ENCODE assay signal across 18 cellular contexts in the genomic region with DNA sequence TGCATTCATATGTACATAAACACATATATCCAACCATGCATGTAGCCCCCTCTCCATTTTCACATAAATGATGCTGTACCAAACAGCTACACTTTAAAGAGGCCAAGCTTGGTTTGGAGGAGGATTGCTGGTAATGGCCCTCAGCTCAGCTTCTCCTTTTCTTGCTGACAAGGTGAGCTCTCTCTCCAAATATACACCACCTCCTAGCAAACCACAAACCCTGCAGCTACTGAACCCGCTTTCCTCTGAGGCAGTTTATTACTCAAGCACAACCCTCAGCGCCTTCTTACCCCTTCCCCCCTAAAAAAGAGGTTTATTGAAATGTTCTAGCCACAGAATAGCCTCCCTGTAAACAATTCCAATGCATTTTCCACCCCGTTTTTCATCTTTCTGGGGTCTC. TPM values are rescaled to one million over a fixed set of nuclear protein-coding genes. Genes with fewer than 3 reads are reported as not detected.
DNase-seq lines count a peak whose midpoint lies in the region; ATAC-seq and TF ChIP-seq lines count a peak whose summit lies in the region.
"Had no signal": no experiment of that assay in that cellular context is flagged by ENCODE, and none has a peak within 500 bp of the region (broad histone marks: within the 10 kb centered on the region; RNA-seq: fewer than 3 reads in every experiment).

No MANE protein-coding gene starts in this region.

- no peak for TF ChIP-seq CTCF in CD8-positive, alpha-beta T cell (IDR thresholded peaks at IDR 0.05)
- TF ChIP-seq CTCF in GM13977 (IDR thresholded peaks at IDR 0.05; ENCODE audit: extremely low read depth, insufficient read depth, missing control alignments), result no peak
- no peak for TF ChIP-seq CTCF in activated CD8-positive, alpha-beta T cell treated with anti-CD3 and anti-CD28 coated beads for 36 hours (IDR thresholded peaks at IDR 0.05)
- no peak for TF ChIP-seq CTCF in nephron progenitor cell (IDR thresholded peaks at IDR 0.05)
- no peak for TF ChIP-seq CTCF in adrenal gland (IDR thresholded peaks at IDR 0.05)

- H3K4me1 Mint-ChIP-seq in CD8-positive, alpha-beta T cell (ENCODE audit: low read depth), result peaks cover 27% of the 10 kb centered on the region
- H3K4me1 Mint-ChIP-seq in activated CD8-positive, alpha-beta T cell treated with anti-CD3 and anti-CD28 coated beads for 36 hours (ENCODE audit: low read depth), result peaks cover 44% of the 10 kb centered on the region
- peaks cover 57% of the 10 kb centered on the region for H3K4me1 Mint-ChIP-seq in nephron progenitor cell

- no peak overlapping the region for H3K27ac ChIP-seq in CD8-positive, alpha-beta T cell (ENCODE audit: low read depth, low read length)
- H3K27ac ChIP-seq in adrenal gland, result no peak overlapping the region
- H3K27ac ChIP-seq: gastroesophageal sphincter, spleen had no signal

- peak; percentile 38 for ATAC-seq in CD8-positive, alpha-beta T cell
- peak; percentile 33 for ATAC-seq in HG03432 (IDR thresholded peaks at IDR 0.05; ENCODE audit: unreplicated experiment)
- ATAC-seq in activated CD8-positive, alpha-beta T cell treated with anti-CD3 and anti-CD28 coated beads for 36 hours, result no peak
- ATAC-seq: gastroesophageal sphincter, HepG2 had no signal

- H3K27me3 ChIP-seq in CD8-positive, alpha-beta T cell (ENCODE audit: insufficient read depth, low read length), result no peaks in the 10 kb centered on the region
- H3K27me3 ChIP-seq in adrenal gland, result no peaks in the 10 kb centered on the region
- H3K27me3 ChIP-seq: MG63, spleen had no signal

- H3K9me3 Mint-ChIP-seq in CD8-positive, alpha-beta T cell, result no peaks in the 10 kb centered on the region
- no peaks in the 10 kb centered on the region for H3K9me3 Mint-ChIP-seq in activated CD8-positive, alpha-beta T cell treated with anti-CD3 and anti-CD28 coated beads for 36 hours
- no peaks in the 10 kb centered on the region for H3K9me3 Mint-ChIP-seq in nephron progenitor cell
- H3K9me3 Mint-ChIP-seq: T-cell had no signal

- no peaks in the 10 kb centered on the region for H3K36me3 ChIP-seq in CD8-positive, alpha-beta T cell (ENCODE audit: insufficient read depth, low read length)
- H3K36me3 ChIP-seq in adrenal gland (replicated peaks in 1 of 2), result no peaks in the 10 kb centered on the region
- H3K36me3 ChIP-seq: gastroesophageal sphincter, MG63, spleen had no signal

- CTCF ChIA-PET in CD8-positive, alpha-beta T cell (lab: Charles Lee), result interaction anchor here (0.9 to 1.7 kb wide), 2 partner anchors 17 to 192 kb away, joined by 3 to 6 read pairs; no protein-coding TSS in a partner anchor
- CTCF ChIA-PET in activated CD8-positive, alpha-beta T cell treated with anti-CD3 and anti-CD28 coated beads for 36 hours (lab: Charles Lee), result interaction anchor here (0.9 to 1.8 kb wide), 8 partner anchors 9 to 169 kb away, joined by 3 to 6 read pairs (median 4); no protein-coding TSS in a partner anchor

- TF ChIP-seq POLR2A in adrenal gland (IDR thresholded peaks at IDR 0.05), result no peak

- H3K27me3 Mint-ChIP-seq in CD8-positive, alpha-beta T cell (ENCODE audit: low read depth), result no peaks in the 10 kb centered on the region
- no peaks in the 10 kb centered on the region for H3K27me3 Mint-ChIP-seq in activated CD8-positive, alpha-beta T cell treated with anti-CD3 and anti-CD28 coated beads for 36 hours
- peaks cover 11% of the 10 kb centered on the region for H3K27me3 Mint-ChIP-seq in nephron progenitor cell (ENCODE audit: low read depth, poor library complexity)

- H3K4me1 ChIP-seq in CD8-positive, alpha-beta T cell (ENCODE audit: insufficient read depth, low read length), result peaks cover 20% of the 10 kb centered on the region
- H3K4me1 ChIP-seq in adrenal gland (replicated peaks in 1 of 2), result peaks cover 0 to 5% of the 10 kb centered on the region in 2 donors
- H3K4me1 ChIP-seq: gastroesophageal sphincter had no signal

- H3K4me3 Mint-ChIP-seq in CD8-positive, alpha-beta T cell, result no peak overlapping the region
- H3K4me3 Mint-ChIP-seq in activated CD8-positive, alpha-beta T cell treated with anti-CD3 and anti-CD28 coated beads for 36 hours, result no peak overlapping the region
- no peak overlapping the region for H3K4me3 Mint-ChIP-seq in nephron progenitor cell

- H3K4me3 ChIP-seq in CD8-positive, alpha-beta T cell (ENCODE audit: low read depth, low read length), result no peak overlapping the region
- H3K4me3 ChIP-seq in adrenal gland, result no peak overlapping the region
- H3K4me3 ChIP-seq: gastroesophageal sphincter, MG63, spleen had no signal

- H3K36me3 Mint-ChIP-seq in CD8-positive, alpha-beta T cell, result no peaks in the 10 kb centered on the region
- no peaks in the 10 kb centered on the region for H3K36me3 Mint-ChIP-seq in activated CD8-positive, alpha-beta T cell treated with anti-CD3 and anti-CD28 coated beads for 36 hours (ENCODE audit: low read depth)
- H3K36me3 Mint-ChIP-seq in nephron progenitor cell (ENCODE audit: low read depth), result no peaks in the 10 kb centered on the region
- H3K36me3 Mint-ChIP-seq: T-cell had no signal

- no peaks in the 10 kb centered on the region for H3K9me3 ChIP-seq in CD8-positive, alpha-beta T cell (ENCODE audit: low read length)
- no peaks in the 10 kb centered on the region for H3K9me3 ChIP-seq in adrenal gland (replicated peaks in 1 of 3)
- H3K9me3 ChIP-seq: gastroesophageal sphincter, MG63, spleen had no signal

- intact Hi-C loops in CD8-positive, alpha-beta T cell (cut with DNase I, micrococcal nuclease), result loop anchor here in 1 of 2 experiments (10.0 kb wide), 1 partner anchor 1427 kb away; no protein-coding TSS in a partner anchor
- intact Hi-C loops in activated CD8-positive, alpha-beta T cell treated with anti-CD3 and anti-CD28 coated beads for 36 hours (cut with micrococcal nuclease), result no loop called here
- intact Hi-C loops in adrenal gland (cut with DNase I), result no loop called here

- in situ Hi-C loops in GM13977 (cut with MboI; ENCODE audit: low pct_unique_long_range_greater_than_20kb, low sequenced_read_pairs, unreplicated experiment), result loop anchor here (25.0 kb wide), 2 partner anchors 1145 to 1420 kb away; a partner anchor contains a TSS

- DNase-seq in CD8-positive, alpha-beta T cell, result no peak
- peak; percentile 36 for DNase-seq in GM13977 (ENCODE audit: low spot score)
- DNase-seq in activated CD8-positive, alpha-beta T cell treated with anti-CD3 and anti-CD28 coated beads for 36 hours, result peak; percentile 26
- DNase-seq in NCI-H1436 treated with DMSO at 0.1 percent for 48 hours (lab: John Stamatoyannopoulos, UW), result no peak
- DNase-seq in nephron progenitor cell, result no peak
- DNase-seq in activated CD4-positive, CD25-positive, alpha-beta regulatory T cell (lab: John Stamatoyannopoulos, UW), result no peak
- DNase-seq in adrenal gland, result no peak
- DNase-seq: activated effector memory CD4-positive, alpha-beta T cell treated with Interleukin-2 at 50 U/mL for 16 hours; C1 segment of cervical spinal cord; caudate nucleus; MG63; NCI-H446; spleen; stimulated activated CD8-positive, alpha-beta memory T cell treated with anti-CD3 and anti-CD28 coated beads, Interleukin-4, amount 100 ng/mL, for 48 hours; T-cell had no signal

- POLR2A ChIA-PET in CD8-positive, alpha-beta T cell (lab: Charles Lee), result no interaction called here
- POLR2A ChIA-PET in activated CD8-positive, alpha-beta T cell treated with anti-CD3 and anti-CD28 coated beads for 36 hours (lab: Charles Lee), result interaction anchor here (1.2 to 1.3 kb wide), 2 partner anchors 17 to 54 kb away, joined by 3 to 5 read pairs; a partner anchor contains a TSS

- WGBS in adrenal gland, 4 donors, result 51 to 68% (median 64%) methylated on average over 3 of the region's 3 CpGs

- no peak overlapping the region for H3K27ac Mint-ChIP-seq in CD8-positive, alpha-beta T cell
- H3K27ac Mint-ChIP-seq in activated CD8-positive, alpha-beta T cell treated with anti-CD3 and anti-CD28 coated beads for 36 hours, result no peak overlapping the region
- H3K27ac Mint-ChIP-seq in nephron progenitor cell, result no peak overlapping the region
- H3K27ac Mint-ChIP-seq: T-cell had no signal

RNA-seq across cellular contexts. Expression of a gene that starts 54.0 kb away (rescaled TPM):
- total RNA-seq in CD8-positive, alpha-beta T cell, result 10 to 100 TPM; 21.0 to 24.7 TPM
- total RNA-seq in activated CD8-positive, alpha-beta T cell treated with anti-CD3 and anti-CD28 coated beads for 36 hours, result 10 to 100 TPM; 24.1 to 27.0 TPM
- total RNA-seq in adrenal gland, result 10 to 100 TPM; 44.9 to 95.8 (median 60.8) TPM
- 100 to 1,000 TPM in 1 of 3 donors, 10 to 100 TPM in 2; 19.2 to 144 (median 28.2) TPM for polyA plus RNA-seq in adrenal gland

RNA-seq across cellular contexts. Expression of a gene that starts 54.4 kb away (rescaled TPM):
- total RNA-seq in CD8-positive, alpha-beta T cell, result 100 to 1,000 TPM; 107 to 108 TPM
- 100 to 1,000 TPM; 140 to 149 TPM for total RNA-seq in activated CD8-positive, alpha-beta T cell treated with anti-CD3 and anti-CD28 coated beads for 36 hours
- total RNA-seq in adrenal gland, result 100 to 1,000 TPM in 6 of 8 donors, 10 to 100 TPM in 2; 33.2 to 296 (median 137) TPM
- polyA plus RNA-seq in adrenal gland, result 100 to 1,000 TPM; 206 to 371 (median 254) TPM

Comparison
In these comparisons a context has a peak if more than half of its experiments do, and no peak if none do; other contexts are left out.
1. DNase-seq: peak in GM13977 (single experiment) and activated CD8-positive, alpha-beta T cell treated with anti-CD3 and anti-CD28 coated beads for 36 hours (single experiment); none in CD8-positive, alpha-beta T cell (0 of 7), NCI-H1436 treated with DMSO at 0.1 percent for 48 hours (single experiment), nephron progenitor cell (single experiment), activated CD4-positive, CD25-positive, alpha-beta regulatory T cell (0 of 4) and adrenal gland (0 of 7).